8 cellular contexts compared by ENCODE assay signal in genomic region chr21:29018540-29018939, GRCh38. TPM values are rescaled to one million over a fixed set of nuclear protein-coding genes. Genes with fewer than 3 reads are reported as not detected.
DNase-seq lines count a peak whose midpoint lies in the region; ATAC-seq, FAIRE-seq and TF ChIP-seq lines count a peak whose summit lies in the region.

No MANE protein-coding gene starts in this region.

- no peak overlapping the region for H2BK120ac ChIP-seq in H1 (replicated peaks; ENCODE audit: low read depth, low read length)

- no peaks in the 10 kb centered on the region; the same call in 1 of the 2 replicates for H3K79me1 ChIP-seq in H1 (ENCODE audit: low read depth, low read length)

- DNase-seq in Caki2 (ENCODE audit: low read depth) (peak; percentile 16), GM23248 (peak; percentile 52), H1 (ENCODE audit: low read depth in 1 of 2, low spot score in 2 of 2) (no peak), T-helper 9 cell (no peak), HTR-8/SVneo (ENCODE audit: insufficient read length, low spot score) (no peak)
- DNase-seq in natural killer cell treated with Interleukin-12 subunit alpha and Interleukin-12 subunit beta and Interleukin-15 and Interleukin-18, amount 100 ng/mL, for 72 hours (ENCODE audit: low spot score) = no peak

- H3K9me3 Mint-ChIP-seq in natural killer cell treated with Interleukin-12 subunit alpha and Interleukin-12 subunit beta and Interleukin-15 and Interleukin-18, amount 100 ng/mL, for 72 hours = no peaks in the 10 kb centered on the region

- no peak for TF ChIP-seq POLR2A in H1 (IDR thresholded peaks at IDR 0.05; ENCODE audit: control extremely low read depth in 1 of 2, low read depth in 2 of 2, low read length in 2 of 2)

- peaks cover 25 to 28% of the 10 kb centered on the region in 2 donors for H3K4me1 Mint-ChIP-seq in natural killer cell treated with Interleukin-12 subunit alpha and Interleukin-12 subunit beta and Interleukin-15 and Interleukin-18, amount 100 ng/mL, for 72 hours (ENCODE audit: low read depth in 2 of 2)

- no peak for TF ChIP-seq EP300 in H1 (IDR thresholded peaks at IDR 0.05; ENCODE audit: borderline replicate concordance in 1 of 2, low read depth in 2 of 2, low read length in 2 of 2)

- H3K27ac Mint-ChIP-seq in natural killer cell treated with Interleukin-12 subunit alpha and Interleukin-12 subunit beta and Interleukin-15 and Interleukin-18, amount 100 ng/mL, for 72 hours = peak overlapping the region; percentile 80 to 88

- H3K4me3 ChIP-seq in GM23248 = peak overlapping the region; percentile 76
- peak overlapping the region; percentile 82 for H3K4me3 ChIP-seq in OCI-LY1 (ENCODE audit: low read depth, low read length, poor library complexity, severe bottlenecking)
- H3K4me3 ChIP-seq in H1 (ENCODE audit: extremely low read depth in 1 of 4, insufficient read depth in 2 of 4, low read depth in 3 of 4, low read length in 4 of 4) = peak overlapping the region; percentile 34 to 69 (median 44); a peak in 7 of 8 replicates

- H3K9me3 ChIP-seq in GM23248 (ENCODE audit: low read depth) (no peaks in the 10 kb centered on the region), OCI-LY1 (ENCODE audit: low read length) (no peaks in the 10 kb centered on the region), H1 (ENCODE audit: insufficient read depth in 2 of 2, low read depth in 1 of 2, low read length in 1 of 2) (no peaks in the 10 kb centered on the region)

- no peak overlapping the region for H3K56ac ChIP-seq in H1 (replicated peaks; ENCODE audit: insufficient read length, low read depth, low read length)

- H3K14ac ChIP-seq in H1 (ENCODE audit: insufficient read length) = no peak overlapping the region

- no peak overlapping the region for H2BK15ac ChIP-seq in H1 (ENCODE audit: low read length)

- no peak for TF ChIP-seq RAD21 in H1 (IDR thresholded peaks at IDR 0.05 in 1 of 2, conservative IDR thresholded peaks at IDR 0.05 in 1 of 2; ENCODE audit: low read depth in 2 of 2, low read length in 2 of 2)

- H3K27me3 ChIP-seq in GM23248 (replicated peaks; ENCODE audit: insufficient read depth) (no peaks in the 10 kb centered on the region), OCI-LY1 (ENCODE audit: insufficient read depth, low read length) (no peaks in the 10 kb centered on the region), H1 (replicated peaks in 1 of 4; ENCODE audit: control insufficient read depth in 3 of 4, extremely low read depth in 1 of 4, insufficient read depth in 3 of 4, low read length in 3 of 4) (no peaks in the 10 kb centered on the region)

- H2BK5ac ChIP-seq in H1 (ENCODE audit: low read depth, low read length) = no peak overlapping the region

- no peak overlapping the region; the same call in 1 of the 2 replicates for H4K8ac ChIP-seq in H1 (ENCODE audit: extremely low read depth, insufficient read depth, low read length)

- TF ChIP-seq CTCF in OCI-LY1 (IDR thresholded peaks at IDR 0.05; ENCODE audit: low read length) (no peak), H1 (IDR thresholded peaks at IDR 0.05; ENCODE audit: control extremely low read depth in 1 of 3, insufficient read depth in 1 of 3, low read depth in 1 of 3, low read length in 3 of 3) (no peak)

- H3K9me2 ChIP-seq in GM23248 (ENCODE audit: insufficient read depth) = no peaks in the 10 kb centered on the region
- no peaks in the 10 kb centered on the region for H3K9me2 ChIP-seq in OCI-LY1 (ENCODE audit: low read depth, low read length)

- H3K4ac ChIP-seq in H1 (replicated peaks; ENCODE audit: insufficient read length, low read depth, low read length) = no peak overlapping the region

- peak overlapping the region; percentile 83 for H3K9ac ChIP-seq in GM23248
- peak overlapping the region; percentile 90 for H3K9ac ChIP-seq in OCI-LY1 (ENCODE audit: low read length)
- peak overlapping the region in 2 of 4 experiments; percentile 78 to 87; a peak in 2 of 7 replicates for H3K9ac ChIP-seq in H1 (replicated peaks in 1 of 4; ENCODE audit: extremely low read depth in 1 of 4, low read depth in 3 of 4, low read length in 3 of 4)

- no peak overlapping the region for H3K23ac ChIP-seq in H1 (ENCODE audit: insufficient read length)

- ATAC-seq in natural killer cell treated with Interleukin-12 subunit alpha and Interleukin-12 subunit beta and Interleukin-15 and Interleukin-18, amount 100 ng/mL, for 72 hours = peak in 1 of 2 donors; percentile 24
- ATAC-seq in GM18868 (IDR thresholded peaks at IDR 0.05; ENCODE audit: unreplicated experiment) = no peak

- peak overlapping the region; percentile 96 for H3K4me3 Mint-ChIP-seq in natural killer cell treated with Interleukin-12 subunit alpha and Interleukin-12 subunit beta and Interleukin-15 and Interleukin-18, amount 100 ng/mL, for 72 hours

- no peak overlapping the region for H4K91ac ChIP-seq in H1 (replicated peaks; ENCODE audit: insufficient read length, low read length)

- CTCF ChIA-PET in H1 (lab: Charles Lee; ENCODE audit: partially characterized antibody) = no interaction called here

- FAIRE-seq in H1 (lab: Jason Lieb, UNC) (no peak), HTR-8/SVneo (lab: Jason Lieb, UNC) (no peak)

- H2AFZ ChIP-seq in GM23248 (peak overlapping the region; percentile 75), OCI-LY1 (ENCODE audit: low read length) (no peak overlapping the region), H1 (ENCODE audit: low read length) (no peak overlapping the region)

- H4K20me1 ChIP-seq in GM23248 (ENCODE audit: insufficient read depth) = no peaks in the 10 kb centered on the region
- no peaks in the 10 kb centered on the region for H4K20me1 ChIP-seq in OCI-LY1 (ENCODE audit: insufficient read depth, low read length)
- peaks cover 0 to 1% of the 10 kb centered on the region in 2 experiments for H4K20me1 ChIP-seq in H1 (replicated peaks in 1 of 2; ENCODE audit: control insufficient read depth in 1 of 2, insufficient read depth in 2 of 2, low read length in 2 of 2)

- peaks cover 10% of the 10 kb centered on the region for H3K36me3 Mint-ChIP-seq in natural killer cell treated with Interleukin-12 subunit alpha and Interleukin-12 subunit beta and Interleukin-15 and Interleukin-18, amount 100 ng/mL, for 72 hours

- H3K4me1 ChIP-seq in GM23248 (ENCODE audit: insufficient read depth) (no peaks in the 10 kb centered on the region), OCI-LY1 (ENCODE audit: insufficient read depth, low read length, severe bottlenecking) (peaks cover 19% of the 10 kb centered on the region), H1 (replicated peaks in 1 of 4; ENCODE audit: control insufficient read depth in 3 of 4, insufficient read depth in 4 of 4, low read length in 3 of 4) (no peaks in the 10 kb centered on the region)

- H3K36me3 ChIP-seq in GM23248 (ENCODE audit: low read depth) (no peaks in the 10 kb centered on the region), OCI-LY1 (ENCODE audit: insufficient read depth, low read length) (peaks cover 10% of the 10 kb centered on the region; the same call in 1 of the 2 replicates), H1 (ENCODE audit: control insufficient read depth in 2 of 4, insufficient read depth in 4 of 4, low read length in 3 of 4) (no peaks in the 10 kb centered on the region)

- peaks cover 39% of the 10 kb centered on the region for H3K79me2 ChIP-seq in GM23248 (ENCODE audit: insufficient read depth)
- H3K79me2 ChIP-seq in OCI-LY1 (ENCODE audit: insufficient read depth, low read length) = peaks cover 22% of the 10 kb centered on the region
- no peaks in the 10 kb centered on the region for H3K79me2 ChIP-seq in H1 (ENCODE audit: control insufficient read depth in 1 of 2, insufficient read depth in 2 of 2, low read length in 2 of 2)

- H3K27me3 Mint-ChIP-seq in natural killer cell treated with Interleukin-12 subunit alpha and Interleukin-12 subunit beta and Interleukin-15 and Interleukin-18, amount 100 ng/mL, for 72 hours = no peaks in the 10 kb centered on the region

- no peak overlapping the region for H4K5ac ChIP-seq in H1 (ENCODE audit: insufficient read length, low read depth, low read length)

- 36 to 40% methylated on average over 12 of the region's 12 CpGs for WGBS in GM23248 (ENCODE audit: low coverage in 1 of 2, low lambda C conversion rate in 2 of 2, missing lambda C conversion rate in 2 of 2), 2 experiments
- WGBS in H1 (ENCODE audit: extremely low coverage in 1 of 2, insufficient coverage in 1 of 2, insufficient read length in 1 of 2, insufficient replicate concordance in 2 of 2, low coverage in 1 of 2, low lambda C conversion rate in 2 of 2, missing lambda C conversion rate in 1 of 2), 2 experiments = 78% methylated on average over 12 of the region's 12 CpGs; no CpG with 5 or more reads in 1 of the 2 experiments

- in situ Hi-C loops in Caki2 (cut with HindIII; ENCODE audit: low pct_unique_long_range_greater_than_20kb, low sequenced_read_pairs) (no loop called here), GM23248 (cut with MboI) (no loop called here)

- no peaks in the 10 kb centered on the region for H3F3A ChIP-seq in GM23248 (ENCODE audit: insufficient read depth)
- H3F3A ChIP-seq in OCI-LY1 (ENCODE audit: insufficient read depth, low read length) = no peaks in the 10 kb centered on the region

- H3K4me2 ChIP-seq in GM23248 (ENCODE audit: unreplicated experiment) (peak overlapping the region; percentile 59), OCI-LY1 (ENCODE audit: low read length) (peak overlapping the region; percentile 82), H1 (ENCODE audit: insufficient read depth in 1 of 2, low read depth in 2 of 2, low read length in 2 of 2) (peak overlapping the region in 1 of 2 experiments; percentile 50; a peak in 2 of 4 replicates)

- POLR2A ChIA-PET in H1 (lab: Charles Lee; ENCODE audit: partially characterized antibody) = interaction anchor here (1.9 kb wide), 1 partner anchor 16 kb away, joined by 5 read pairs; no protein-coding TSS in a partner anchor

- H3K18ac ChIP-seq in H1 (ENCODE audit: extremely low read depth, low read length) = no peak overlapping the region

- H2BK12ac ChIP-seq in H1 (ENCODE audit: low read depth, low read length) = no peak overlapping the region

- H3K23me2 ChIP-seq in H1 (ENCODE audit: low read depth, low read length) = no peaks in the 10 kb centered on the region

- H3K27ac ChIP-seq in GM23248 (peak overlapping the region; percentile 48), OCI-LY1 (ENCODE audit: low read depth, low read length, poor library complexity, severe bottlenecking) (peak overlapping the region; percentile 41), H1 (ENCODE audit: low read depth, low read length) (no peak overlapping the region)

- no peak overlapping the region for H2AK5ac ChIP-seq in H1 (ENCODE audit: low read depth, low read length)

- no peak overlapping the region for H2BK20ac ChIP-seq in H1 (ENCODE audit: low read length)

RNA-seq across cellular contexts. Expression of gene RWDD2B, which starts 0.6 kb away (rescaled TPM):
- total RNA-seq in Caki2 (2014; rRNA removed; shearing (Covaris generic); ENCODE audit: low replicate concordance) = 14.8 and 19.3 TPM in 2 replicates
- 15.9 and 16.0 TPM in 2 replicates for total RNA-seq in GM23248 (2014; rRNA removed; shearing (Covaris generic))
- 30.8 and 32.5 TPM in 2 replicates for polyA plus RNA-seq in GM23248 (2016; fragmentation: Nextera tagmentation; extraction: Ambion mirVana)
- total RNA-seq in H1 (2021; fragmentation: NEBNext Ultra II Directional; extraction: Animal tissue kit (Norgen Biotek cat#: 25700)) = not detected in 2 replicates
- polyA plus RNA-seq in H1 (2011; rRNA removed) = 1.6 and 2.0 TPM in 2 replicates
- 3.1 TPM for polyA plus RNA-seq in H1 (2011; cell fraction: cytosol; rRNA removed)
- 1.7 TPM for polyA plus RNA-seq in H1 (2011; cell fraction: nucleus; rRNA removed)
- 2.5 to 3.0 TPM (median 2.9 TPM) in 4 replicates for polyA plus RNA-seq in H1 (2012, experiment 1 of 2)
- 0.84 TPM for polyA plus RNA-seq in H1 (2012, experiment 2 of 2)
- polyA plus RNA-seq in H1 (2013, experiment 1 of 2) = 2.1 TPM
- 2.5 TPM for polyA plus RNA-seq in H1 (2013, experiment 2 of 2)
- 1.9 and 2.6 TPM in 2 replicates for polyA minus RNA-seq in H1 (2011; rRNA and poly(A)+ RNA removed)
- polyA minus RNA-seq in H1 (2011; cell fraction: cytosol; rRNA and poly(A)+ RNA removed) = 1.0 TPM
- polyA minus RNA-seq in H1 (2011; cell fraction: nucleus; rRNA and poly(A)+ RNA removed) = 2.0 TPM
- total RNA-seq in natural killer cell treated with Interleukin-12 subunit alpha and Interleukin-12 subunit beta and Interleukin-15 and Interleukin-18, amount 100 ng/mL, for 72 hours = 10 to 100 TPM in 1 of 2 donors, 1 to 10 TPM in 1; 7.5 to 11.0 TPM

RNA-seq across cellular contexts. Expression of gene USP16, which starts 5.9 kb away (rescaled TPM):
- 20.6 and 24.6 TPM in 2 replicates for total RNA-seq in Caki2 (2014; rRNA removed; shearing (Covaris generic); ENCODE audit: low replicate concordance)
- total RNA-seq in GM23248 (2014; rRNA removed; shearing (Covaris generic)) = 30.2 and 33.5 TPM in 2 replicates
- polyA plus RNA-seq in GM23248 (2016; fragmentation: Nextera tagmentation; extraction: Ambion mirVana) (36.8 and 46.8 TPM in 2 replicates), H1 (2011; rRNA removed) (1.8 and 3.4 TPM in 2 replicates)
- total RNA-seq in H1 (2021; fragmentation: NEBNext Ultra II Directional; extraction: Animal tissue kit (Norgen Biotek cat#: 25700)) = 19.1 and 19.9 TPM in 2 replicates
- polyA plus RNA-seq in H1 (2011; cell fraction: cytosol; rRNA removed) = 7.0 TPM
- 4.0 TPM for polyA plus RNA-seq in H1 (2011; cell fraction: nucleus; rRNA removed)
- polyA plus RNA-seq in H1 (2012, experiment 1 of 2) = 9.1 to 18.4 TPM (median 10.6 TPM) in 4 replicates
- polyA plus RNA-seq in H1 (2012, experiment 2 of 2) = 1.8 TPM
- 20.6 TPM for polyA plus RNA-seq in H1 (2013, experiment 1 of 2)
- 19.0 TPM for polyA plus RNA-seq in H1 (2013, experiment 2 of 2)
- 7.6 and 10.4 TPM in 2 replicates for polyA minus RNA-seq in H1 (2011; rRNA and poly(A)+ RNA removed)
- polyA minus RNA-seq in H1 (2011; cell fraction: cytosol; rRNA and poly(A)+ RNA removed) = 6.2 TPM
- 20.5 TPM for polyA minus RNA-seq in H1 (2011; cell fraction: nucleus; rRNA and poly(A)+ RNA removed)
- total RNA-seq in natural killer cell treated with Interleukin-12 subunit alpha and Interleukin-12 subunit beta and Interleukin-15 and Interleukin-18, amount 100 ng/mL, for 72 hours = 10 to 100 TPM; 44.5 to 57.5 TPM

RNA-seq across cellular contexts. Expression of gene LTN1, which starts 25.9 kb away (rescaled TPM):
- 5.4 and 12.6 TPM in 2 replicates for total RNA-seq in Caki2 (2014; rRNA removed; shearing (Covaris generic); ENCODE audit: low replicate concordance)
- total RNA-seq in GM23248 (2014; rRNA removed; shearing (Covaris generic)) = 20.4 and 26.0 TPM in 2 replicates
- 14.7 and 16.8 TPM in 2 replicates for polyA plus RNA-seq in GM23248 (2016; fragmentation: Nextera tagmentation; extraction: Ambion mirVana)
- 21.5 and 23.5 TPM in 2 replicates for total RNA-seq in H1 (2021; fragmentation: NEBNext Ultra II Directional; extraction: Animal tissue kit (Norgen Biotek cat#: 25700))
- polyA plus RNA-seq in H1 (2011; rRNA removed) = 2.6 and 3.2 TPM in 2 replicates
- 4.4 TPM for polyA plus RNA-seq in H1 (2011; cell fraction: cytosol; rRNA removed)
- 4.4 TPM for polyA plus RNA-seq in H1 (2011; cell fraction: nucleus; rRNA removed)
- 4.5 to 10.6 TPM (median 6.3 TPM) in 4 replicates for polyA plus RNA-seq in H1 (2012, experiment 1 of 2)
- 0.43 TPM for polyA plus RNA-seq in H1 (2012, experiment 2 of 2)
- polyA plus RNA-seq in H1 (2013, experiment 1 of 2) = 11.4 TPM
- 10.8 TPM for polyA plus RNA-seq in H1 (2013, experiment 2 of 2)
- 27.9 and 49.5 TPM in 2 replicates for polyA minus RNA-seq in H1 (2011; rRNA and poly(A)+ RNA removed)
- 14.1 TPM for polyA minus RNA-seq in H1 (2011; cell fraction: cytosol; rRNA and poly(A)+ RNA removed)
- 29.7 TPM for polyA minus RNA-seq in H1 (2011; cell fraction: nucleus; rRNA and poly(A)+ RNA removed)
- 10 to 100 TPM; 32.5 to 43.1 TPM for total RNA-seq in natural killer cell treated with Interleukin-12 subunit alpha and Interleukin-12 subunit beta and Interleukin-15 and Interleukin-18, amount 100 ng/mL, for 72 hours

RNA-seq across cellular contexts. Expression of gene CCT8, which starts 54.9 kb away (rescaled TPM):
- 213 and 246 TPM in 2 replicates for total RNA-seq in Caki2 (2014; rRNA removed; shearing (Covaris generic); ENCODE audit: low replicate concordance)
- 148 and 151 TPM in 2 replicates for total RNA-seq in GM23248 (2014; rRNA removed; shearing (Covaris generic))
- polyA plus RNA-seq in GM23248 (2016; fragmentation: Nextera tagmentation; extraction: Ambion mirVana) = 153 and 154 TPM in 2 replicates
- 314 and 319 TPM in 2 replicates for total RNA-seq in H1 (2021; fragmentation: NEBNext Ultra II Directional; extraction: Animal tissue kit (Norgen Biotek cat#: 25700))
- polyA plus RNA-seq in H1 (2011; rRNA removed) = 90.5 and 151 TPM in 2 replicates
- 222 TPM for polyA plus RNA-seq in H1 (2011; cell fraction: cytosol; rRNA removed)
- polyA plus RNA-seq in H1 (2011; cell fraction: nucleus; rRNA removed) = 43.0 TPM
- polyA plus RNA-seq in H1 (2012, experiment 1 of 2) = 250 to 393 TPM (median 278 TPM) in 4 replicates
- polyA plus RNA-seq in H1 (2012, experiment 2 of 2) = 30.3 TPM
- 248 TPM for polyA plus RNA-seq in H1 (2013, experiment 1 of 2)
- polyA plus RNA-seq in H1 (2013, experiment 2 of 2) = 252 TPM
- polyA minus RNA-seq in H1 (2011; rRNA and poly(A)+ RNA removed) = 184 and 225 TPM in 2 replicates
- polyA minus RNA-seq in H1 (2011; cell fraction: cytosol; rRNA and poly(A)+ RNA removed) = 135 TPM
- polyA minus RNA-seq in H1 (2011; cell fraction: nucleus; rRNA and poly(A)+ RNA removed) = 87.6 TPM
- total RNA-seq in natural killer cell treated with Interleukin-12 subunit alpha and Interleukin-12 subunit beta and Interleukin-15 and Interleukin-18, amount 100 ng/mL, for 72 hours = 100 to 1,000 TPM; 269 to 354 TPM

Comparison
In these comparisons a context has a peak if more than half of its experiments do, and no peak if none do; other contexts are left out.
1. DNase-seq: peak in Caki2 (single experiment) and GM23248 (single experiment); none in H1 (0 of 2), natural killer cell treated with Interleukin-12 subunit alpha and Interleukin-12 subunit beta and Interleukin-15 and Interleukin-18, amount 100 ng/mL, for 72 hours (single experiment), T-helper 9 cell (single experiment) and HTR-8/SVneo (single experiment).
2. Peak in every context shown above with its lines, with median percentiles within 50 percentile points of each other: H3K4me3 ChIP-seq.